In genomic region chr15:90184786-90185704, GRCh38 we compare ENCODE assay signal across 8 cellular contexts. TPM values are rescaled to one million over a fixed set of nuclear protein-coding genes. Genes with fewer than 3 reads are reported as not detected.
DNase-seq lines count a peak whose midpoint lies in the region; ATAC-seq and TF ChIP-seq lines count a peak whose summit lies in the region.

No MANE protein-coding gene starts in this region.

- no peak overlapping the region for H3K27ac Mint-ChIP-seq in activated CD8-positive, alpha-beta T cell treated with anti-CD3 and anti-CD28 coated beads for 36 hours
- no peak overlapping the region for H3K27ac Mint-ChIP-seq in endodermal cell
- H3K27ac Mint-ChIP-seq in mesothelial cell of epicardium, result peak overlapping the region; percentile 79
- peak overlapping the region; percentile 63 for H3K27ac Mint-ChIP-seq in stimulated activated naive CD8-positive, alpha-beta T cell treated with anti-CD3 and anti-CD28 coated beads, Interleukin-15, Interleukin-2, amounts not matched to agents 100 ng/mL and 50 ng/mL, for 24 hours

- CTCF ChIA-PET in BJ (lab: Yijun Ruan, JAX), result interaction anchor here (0.8 to 1.3 kb wide), 2 partner anchors 25 to 303 kb away, joined by 3 read pairs; no protein-coding TSS in a partner anchor
- CTCF ChIA-PET in activated CD8-positive, alpha-beta T cell treated with anti-CD3 and anti-CD28 coated beads for 36 hours (lab: Charles Lee), result interaction anchor here (1.4 to 2.1 kb wide), 2 partner anchors 16 to 46 kb away, joined by 4 to 6 read pairs; partner anchors contain the start of gene SEMA4B

- no peak overlapping the region for H3K27ac ChIP-seq in endodermal cell (ENCODE audit: low read depth, low read length)

- H3K9me3 ChIP-seq in endodermal cell (ENCODE audit: control insufficient read depth, low read length), result no peaks in the 10 kb centered on the region

- 7 to 11% methylated on average over 17 to 66 of the region's 67 CpGs for WGBS in endodermal cell (ENCODE audit: insufficient coverage in 1 of 2, insufficient read length in 1 of 2), 2 experiments

- H3K4me1 ChIP-seq in endodermal cell (ENCODE audit: control insufficient read depth, insufficient read depth, low read length), result no peaks in the 10 kb centered on the region

- POLR2A ChIA-PET in BJ (lab: Charles Lee), result no interaction called here
- POLR2A ChIA-PET in activated CD8-positive, alpha-beta T cell treated with anti-CD3 and anti-CD28 coated beads for 36 hours (lab: Charles Lee), result interaction anchor here (1.5 kb wide), 1 partner anchor 81 kb away, joined by 3 read pairs; the partner anchor contains the start of gene NGRN

- H3K27me3 ChIP-seq in BJ (ENCODE audit: control insufficient read depth, insufficient read depth, low read length), result no peaks in the 10 kb centered on the region
- H3K27me3 ChIP-seq in endodermal cell (ENCODE audit: control insufficient read depth, insufficient read depth, low read length, poor library complexity, severe bottlenecking), result no peaks in the 10 kb centered on the region

- no peak overlapping the region for H3K9ac ChIP-seq in endodermal cell (ENCODE audit: extremely low read depth, low read length, poor library complexity, severe bottlenecking)

- H3K36me3 ChIP-seq in BJ (ENCODE audit: control insufficient read depth, insufficient read depth, low read length) (no peaks in the 10 kb centered on the region), endodermal cell (ENCODE audit: control insufficient read depth, insufficient read depth, low read length) (no peaks in the 10 kb centered on the region)

- H3K4me3 ChIP-seq in BJ (ENCODE audit: low read depth, low read length) (peak overlapping the region; percentile 77), endodermal cell (ENCODE audit: low read length) (peak overlapping the region; percentile 73)

- intact Hi-C loops in activated CD8-positive, alpha-beta T cell treated with anti-CD3 and anti-CD28 coated beads for 36 hours (cut with micrococcal nuclease), result no loop called here

- H3K4me3 Mint-ChIP-seq in activated CD8-positive, alpha-beta T cell treated with anti-CD3 and anti-CD28 coated beads for 36 hours, result peak overlapping the region; percentile 78
- H3K4me3 Mint-ChIP-seq in endodermal cell (peak overlapping the region; percentile 58), mesothelial cell of epicardium (peak overlapping the region; percentile 67)
- peak overlapping the region; percentile 83 for H3K4me3 Mint-ChIP-seq in stimulated activated naive CD8-positive, alpha-beta T cell treated with anti-CD3 and anti-CD28 coated beads, Interleukin-15, Interleukin-2, amounts not matched to agents 100 ng/mL and 50 ng/mL, for 24 hours

- ATAC-seq in GM19023 (IDR thresholded peaks at IDR 0.05; ENCODE audit: unreplicated experiment) (peak; percentile 67), HG03108 (IDR thresholded peaks at IDR 0.05; ENCODE audit: unreplicated experiment) (peak; percentile 62)
- ATAC-seq in activated CD8-positive, alpha-beta T cell treated with anti-CD3 and anti-CD28 coated beads for 36 hours, result peak; percentile 85

- TF ChIP-seq CTCF in BJ (IDR thresholded peaks at IDR 0.05; ENCODE audit: insufficient read depth, low read depth, low read length) (no peak), endodermal cell (conservative IDR thresholded peaks at IDR 0.05) (no peak), mesothelial cell of epicardium (IDR thresholded peaks at IDR 0.05; ENCODE audit: unreplicated experiment) (no peak)
- TF ChIP-seq CTCF in activated CD8-positive, alpha-beta T cell treated with anti-CD3 and anti-CD28 coated beads for 36 hours (IDR thresholded peaks at IDR 0.05), result no peak

- H3K27me3 Mint-ChIP-seq in activated CD8-positive, alpha-beta T cell treated with anti-CD3 and anti-CD28 coated beads for 36 hours, result no peaks in the 10 kb centered on the region
- H3K27me3 Mint-ChIP-seq in endodermal cell (ENCODE audit: insufficient read depth) (no peaks in the 10 kb centered on the region), mesothelial cell of epicardium (ENCODE audit: low read depth) (no peaks in the 10 kb centered on the region)
- no peaks in the 10 kb centered on the region for H3K27me3 Mint-ChIP-seq in stimulated activated naive CD8-positive, alpha-beta T cell treated with anti-CD3 and anti-CD28 coated beads, Interleukin-15, Interleukin-2, amounts not matched to agents 100 ng/mL and 50 ng/mL, for 24 hours

- H3K9me3 Mint-ChIP-seq in activated CD8-positive, alpha-beta T cell treated with anti-CD3 and anti-CD28 coated beads for 36 hours, result no peaks in the 10 kb centered on the region
- H3K9me3 Mint-ChIP-seq in endodermal cell (no peaks in the 10 kb centered on the region), mesothelial cell of epicardium (no peaks in the 10 kb centered on the region)
- no peaks in the 10 kb centered on the region for H3K9me3 Mint-ChIP-seq in stimulated activated naive CD8-positive, alpha-beta T cell treated with anti-CD3 and anti-CD28 coated beads, Interleukin-15, Interleukin-2, amounts not matched to agents 100 ng/mL and 50 ng/mL, for 24 hours

- H3K4me1 Mint-ChIP-seq in activated CD8-positive, alpha-beta T cell treated with anti-CD3 and anti-CD28 coated beads for 36 hours (ENCODE audit: low read depth), result peaks cover 9% of the 10 kb centered on the region
- peaks cover 4% of the 10 kb centered on the region for H3K4me1 Mint-ChIP-seq in endodermal cell
- peaks cover 22% of the 10 kb centered on the region for H3K4me1 Mint-ChIP-seq in mesothelial cell of epicardium
- H3K4me1 Mint-ChIP-seq in stimulated activated naive CD8-positive, alpha-beta T cell treated with anti-CD3 and anti-CD28 coated beads, Interleukin-15, Interleukin-2, amounts not matched to agents 100 ng/mL and 50 ng/mL, for 24 hours (ENCODE audit: low read depth), result peaks cover 20% of the 10 kb centered on the region

- DNase-seq in BJ (ENCODE audit: low read depth) (no peak), NCI-H524 treated with DMSO at 0.1 percent for 48 hours (lab: John Stamatoyannopoulos, UW) (peak; percentile 37), endodermal cell (peak; percentile 87), mesothelial cell of epicardium (ENCODE audit: low spot score in 2 of 2, unreplicated experiment in 2 of 2) (peak; percentile 32 to 65)
- DNase-seq in activated CD8-positive, alpha-beta T cell treated with anti-CD3 and anti-CD28 coated beads for 36 hours, result peak; percentile 63

- H3K36me3 Mint-ChIP-seq in activated CD8-positive, alpha-beta T cell treated with anti-CD3 and anti-CD28 coated beads for 36 hours (ENCODE audit: low read depth), result no peaks in the 10 kb centered on the region
- H3K36me3 Mint-ChIP-seq in endodermal cell (ENCODE audit: low read depth), result no peaks in the 10 kb centered on the region
- H3K36me3 Mint-ChIP-seq in mesothelial cell of epicardium, result no peaks in the 10 kb centered on the region
- no peaks in the 10 kb centered on the region for H3K36me3 Mint-ChIP-seq in stimulated activated naive CD8-positive, alpha-beta T cell treated with anti-CD3 and anti-CD28 coated beads, Interleukin-15, Interleukin-2, amounts not matched to agents 100 ng/mL and 50 ng/mL, for 24 hours (ENCODE audit: low read depth)

RNA-seq across cellular contexts. Expression of gene SEMA4B, which starts 16.1 kb away (rescaled TPM):
- 9.2 and 17.5 TPM in 2 replicates for polyA plus RNA-seq in BJ (2011; rRNA removed)
- 9.0 and 10.9 TPM in 2 replicates for polyA minus RNA-seq in BJ (2011; rRNA and poly(A)+ RNA removed)
- total RNA-seq in activated CD8-positive, alpha-beta T cell treated with anti-CD3 and anti-CD28 coated beads for 36 hours, result 1 to 10 TPM; 5.3 to 6.2 TPM
- total RNA-seq in endodermal cell (10 to 100 TPM; 25.1 to 33.1 TPM), mesothelial cell of epicardium (32.3 to 37.7 TPM (median 35.4 TPM) in 3 replicates)
- 20.3 TPM for polyA plus RNA-seq in endodermal cell (2013, experiment 1 of 2)
- polyA plus RNA-seq in endodermal cell (2013, experiment 2 of 2), result 19.6 TPM

RNA-seq across cellular contexts. Expression of gene CIB1, which starts 48.7 kb away (rescaled TPM):
- 60.5 and 102 TPM in 2 replicates for polyA plus RNA-seq in BJ (2011; rRNA removed)
- polyA minus RNA-seq in BJ (2011; rRNA and poly(A)+ RNA removed), result 17.8 and 34.4 TPM in 2 replicates
- 100 to 1,000 TPM; 151 to 154 TPM for total RNA-seq in activated CD8-positive, alpha-beta T cell treated with anti-CD3 and anti-CD28 coated beads for 36 hours
- total RNA-seq in endodermal cell, result 10 to 100 TPM; 31.3 to 34.0 TPM
- polyA plus RNA-seq in endodermal cell (2013, experiment 1 of 2), result 19.0 TPM
- polyA plus RNA-seq in endodermal cell (2013, experiment 2 of 2), result 19.4 TPM
- 16.9 to 18.1 TPM (median 17.6 TPM) in 3 replicates for total RNA-seq in mesothelial cell of epicardium

RNA-seq across cellular contexts. Expression of gene GDPGP1, which starts 49.0 kb away (rescaled TPM):
- 2.4 and 4.8 TPM in 2 replicates for polyA plus RNA-seq in BJ (2011; rRNA removed)
- 12.4 and 17.6 TPM in 2 replicates for polyA minus RNA-seq in BJ (2011; rRNA and poly(A)+ RNA removed)
- total RNA-seq in activated CD8-positive, alpha-beta T cell treated with anti-CD3 and anti-CD28 coated beads for 36 hours, result 1 to 10 TPM; 5.2 to 6.4 TPM
- total RNA-seq in endodermal cell, result 1 to 10 TPM; 4.8 to 5.4 TPM
- 1.9 TPM for polyA plus RNA-seq in endodermal cell (2013, experiment 1 of 2)
- 3.3 TPM for polyA plus RNA-seq in endodermal cell (2013, experiment 2 of 2)
- total RNA-seq in mesothelial cell of epicardium, result 8.0 to 9.2 TPM (median 8.4 TPM) in 3 replicates

Comparison
In these comparisons a context has a peak if more than half of its experiments do, and no peak if none do; other contexts are left out.
1. H3K27ac Mint-ChIP-seq: peak in mesothelial cell of epicardium (single experiment) and stimulated activated naive CD8-positive, alpha-beta T cell treated with anti-CD3 and anti-CD28 coated beads, Interleukin-15, Interleukin-2, amounts not matched to agents 100 ng/mL and 50 ng/mL, for 24 hours (single experiment); none in activated CD8-positive, alpha-beta T cell treated with anti-CD3 and anti-CD28 coated beads for 36 hours (single experiment) and endodermal cell (single experiment).
2. Peak in every context shown above with its lines, with median percentiles within 50 percentile points of each other: ATAC-seq and H3K4me3 Mint-ChIP-seq.